ENCODE assay signal across 1 cellular context in genomic region chr3:51814034-51814433, GRCh38.
TF ChIP-seq lines count a peak whose summit lies in the region.

No MANE protein-coding gene starts in this region.

TF ChIP-seq in HepG2, 621 proteins besides CTCF, POLR2A, EP300 and RAD21:
- TF ChIP-seq ZHX2 (IDR thresholded peaks at IDR 0.05; ENCODE audit: low read depth): no peak
- TF ChIP-seq ZHX2 (CRISPR knock-in tag; IDR thresholded peaks at IDR 0.05; ENCODE audit: borderline replicate concordance): no peak
- TF ChIP-seq CEBPB (IDR thresholded peaks at IDR 0.05; ENCODE audit: borderline replicate concordance, low read depth, low read length): 0 out of 2 replicates have a peak, but pooled peaks have one; percentile 27
